17 cellular contexts compared by ENCODE assay signal in the genomic region with DNA sequence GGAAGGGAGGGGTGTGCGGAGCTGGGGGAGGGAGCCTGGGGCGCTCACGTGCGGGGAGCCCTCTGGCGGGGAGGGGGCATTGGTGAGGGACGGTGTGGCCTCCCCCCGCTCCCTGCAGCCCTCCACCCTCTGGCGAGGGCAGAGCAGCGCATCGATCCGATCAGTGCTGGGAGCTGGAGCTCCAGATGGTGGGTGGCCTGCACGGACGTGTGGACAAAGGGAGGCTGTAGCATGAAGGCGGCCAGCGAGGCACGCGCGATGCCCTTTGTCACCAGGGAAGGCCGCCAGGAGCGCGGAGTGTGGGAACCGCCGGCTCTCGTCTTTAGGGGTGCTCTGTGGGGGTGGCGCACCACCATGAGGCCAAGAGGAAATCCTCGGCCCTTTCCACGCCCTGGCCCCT. TPM values are rescaled to one million over a fixed set of nuclear protein-coding genes. Genes with fewer than 3 reads are reported as not detected.
A peak's percentile ranks its signal among the peaks of the same experiment; 100 is the strongest.
DNase-seq lines count a peak whose midpoint lies in the region; ATAC-seq and TF ChIP-seq lines count a peak whose summit lies in the region.
"Had no signal": no experiment of that assay in that cellular context is flagged by ENCODE, and none has a peak within 500 bp of the region (broad histone marks: within the 10 kb centered on the region; RNA-seq: fewer than 3 reads in every experiment).

No MANE protein-coding gene starts in this region.

- no TSS peak for BruUV-seq in PC-9 (replicated peaks; lab: Mats Ljungman, UMichigan)

- H3K9me3 Mint-ChIP-seq in H9 (peaks cover 0 to 3% of the 10 kb centered on the region in 2 experiments; a peak in 2 of 5 replicates), endodermal cell (no peaks in the 10 kb centered on the region)
- H3K9me3 Mint-ChIP-seq: CD4-positive, alpha-beta memory T cell had no signal

- H3K79me1 ChIP-seq in H9 (ENCODE audit: insufficient read depth, low read depth, low read length, poor library complexity, severe bottlenecking) (no peaks in the 10 kb centered on the region), neuronal stem cell (ENCODE audit: low read depth, low read length) (peaks cover 6% of the 10 kb centered on the region)

- H3K4me3 Mint-ChIP-seq in H9, result no peak overlapping the region
- H3K4me3 Mint-ChIP-seq in endodermal cell, result no peak overlapping the region

- H4K8ac ChIP-seq in H9 (replicated peaks; ENCODE audit: insufficient read length, low read depth, low read length) (no peak overlapping the region), neuronal stem cell (ENCODE audit: low read depth, low read length) (no peak overlapping the region)

- H3K79me2 ChIP-seq in H9 (ENCODE audit: insufficient read depth, low read length) (no peaks in the 10 kb centered on the region), PC-9 (ENCODE audit: low read depth) (no peaks in the 10 kb centered on the region)

- H3K14ac ChIP-seq in H9 (ENCODE audit: insufficient read depth, low read length) (no peak overlapping the region), neuronal stem cell (ENCODE audit: low read length) (peak overlapping the region; percentile 66)

- H3K27me3 ChIP-seq in H9 (ENCODE audit: insufficient read depth, low read length) (peaks cover 19% of the 10 kb centered on the region; the same call in 1 of the 2 replicates), PC-9 (ENCODE audit: insufficient read depth, low read depth) (peaks cover 7% of the 10 kb centered on the region), endodermal cell (ENCODE audit: control insufficient read depth, insufficient read depth, low read length, poor library complexity, severe bottlenecking) (peaks cover 75% of the 10 kb centered on the region), neuronal stem cell (ENCODE audit: control insufficient read depth in 3 of 3, insufficient read depth in 3 of 3, low read depth in 1 of 3, low read length in 3 of 3) (peaks cover 0 to 80% (median 6%) of the 10 kb centered on the region in 3 experiments)
- H3K27me3 ChIP-seq: BE2C, MG63 had no signal

- no peak overlapping the region for H4K5ac ChIP-seq in H9 (ENCODE audit: insufficient read length, low read depth, low read length)

- H3K18ac ChIP-seq in H9 (ENCODE audit: insufficient read length, low read depth, low read length) (no peak overlapping the region), neuronal stem cell (ENCODE audit: low read length) (peak overlapping the region; percentile 99)

- H3K4me1 Mint-ChIP-seq in H9, result peaks cover 10 to 22% of the 10 kb centered on the region in 2 experiments
- peaks cover 6% of the 10 kb centered on the region for H3K4me1 Mint-ChIP-seq in endodermal cell

- H2BK15ac ChIP-seq in H9 (ENCODE audit: low read depth, low read length), result no peak overlapping the region
- peak overlapping the region; percentile 94 for H2BK15ac ChIP-seq in neuronal stem cell (ENCODE audit: low read length)

- H2BK120ac ChIP-seq in H9 (ENCODE audit: low read depth, low read length, poor library complexity, severe bottlenecking) (no peak overlapping the region), neuronal stem cell (ENCODE audit: low read depth, low read length) (peak overlapping the region; percentile 84)

- H2AFZ ChIP-seq in H9 (ENCODE audit: low read length) (no peak overlapping the region), PC-9 (no peak overlapping the region), neuronal stem cell (ENCODE audit: low read length) (no peak overlapping the region)

- CTCF ChIA-PET in PC-9 (lab: Charles Lee), result interaction anchor here (0.5 kb wide), 1 partner anchor 120 kb away, joined by 14 read pairs; no protein-coding TSS in a partner anchor

- H2BK12ac ChIP-seq in H9 (ENCODE audit: insufficient read length, low read depth, low read length) (no peak overlapping the region), neuronal stem cell (ENCODE audit: low read length) (peak overlapping the region; percentile 98)

- H3K4me2 ChIP-seq in H9 (ENCODE audit: insufficient read depth, insufficient read length, low read length) (no peak overlapping the region), PC-9 (peak overlapping the region; percentile 53), neuronal stem cell (ENCODE audit: insufficient read depth, low read length, poor library complexity, severe bottlenecking) (no peak overlapping the region)
- H3K4me2 ChIP-seq: KMS-11 had no signal

- H3K4me1 ChIP-seq in H9 (ENCODE audit: insufficient read depth, low read length) (no peaks in the 10 kb centered on the region), PC-9 (replicated peaks; ENCODE audit: insufficient read depth) (peaks cover 31% of the 10 kb centered on the region), endodermal cell (ENCODE audit: control insufficient read depth, insufficient read depth, low read length) (peaks cover 3% of the 10 kb centered on the region), neuronal stem cell (ENCODE audit: control insufficient read depth in 2 of 2, insufficient read depth in 1 of 2, low read depth in 1 of 2, low read length in 2 of 2) (peaks cover 38 to 65% of the 10 kb centered on the region in 2 donors)
- H3K4me1 ChIP-seq: BE2C had no signal

- intact Hi-C loops in PC-9 (cut with micrococcal nuclease; ENCODE audit: unreplicated experiment), result loop anchor here (1.0 to 10.0 kb wide), 2 partner anchors 8 to 221 kb away; no protein-coding TSS in a partner anchor

- H3K9me3 ChIP-seq in H9 (ENCODE audit: control insufficient read depth, low read depth, low read length) (no peaks in the 10 kb centered on the region), PC-9 (ENCODE audit: insufficient read depth, low read depth) (no peaks in the 10 kb centered on the region), endodermal cell (ENCODE audit: control insufficient read depth, low read length) (no peaks in the 10 kb centered on the region), neuronal stem cell (replicated peaks in 1 of 2; ENCODE audit: control insufficient read depth in 2 of 2, insufficient read depth in 1 of 2, low read depth in 1 of 2, low read length in 2 of 2) (peaks cover 4 to 5% of the 10 kb centered on the region in 2 donors)
- H3K9me3 ChIP-seq: BE2C, MG63, SJSA1 had no signal

- H4K91ac ChIP-seq in H9 (ENCODE audit: insufficient read length, low read depth, low read length), result no peak overlapping the region
- peak overlapping the region; percentile 74 for H4K91ac ChIP-seq in neuronal stem cell (ENCODE audit: low read depth, low read length, poor library complexity)

- H3K4ac ChIP-seq in H9 (ENCODE audit: low read depth, low read length), result no peak overlapping the region
- peak overlapping the region; percentile 87 for H3K4ac ChIP-seq in neuronal stem cell (ENCODE audit: low read length)

- H3K27ac Mint-ChIP-seq in H9 (no peak overlapping the region), endodermal cell (no peak overlapping the region)
- H3K27ac Mint-ChIP-seq: CD4-positive, alpha-beta memory T cell had no signal

- H2BK20ac ChIP-seq in H9 (ENCODE audit: low read depth, low read length, poor library complexity, severe bottlenecking), result no peak overlapping the region

- H2AK5ac ChIP-seq in H9 (ENCODE audit: insufficient read length, low read length), result no peak overlapping the region
- peak overlapping the region; percentile 100 for H2AK5ac ChIP-seq in neuronal stem cell (ENCODE audit: low read depth, low read length)

- H3K23ac ChIP-seq in H9 (ENCODE audit: insufficient read length, low read depth, low read length) (no peak overlapping the region), neuronal stem cell (ENCODE audit: low read depth, low read length, poor library complexity) (peak overlapping the region; percentile 87)

- H3K23me2 ChIP-seq in H9 (ENCODE audit: insufficient read length, low read depth, low read length, poor library complexity, severe bottlenecking), result no peaks in the 10 kb centered on the region

- no peak for ATAC-seq in GM21447 (IDR thresholded peaks at IDR 0.05; ENCODE audit: unreplicated experiment)

- POLR2A ChIA-PET in PC-9 (lab: Charles Lee; ENCODE audit: unreplicated experiment), result interaction anchor here (0.6 to 0.7 kb wide), 2 partner anchors 10 to 21 kb away, joined by 4 to 6 read pairs; no protein-coding TSS in a partner anchor

- H3T11ph ChIP-seq in H9 (ENCODE audit: low read length), result no peak overlapping the region

- H3K36me3 Mint-ChIP-seq in H9 (ENCODE audit: insufficient read depth in 1 of 3, low read depth in 3 of 3) (no peaks in the 10 kb centered on the region), endodermal cell (ENCODE audit: low read depth) (no peaks in the 10 kb centered on the region)
- H3K36me3 Mint-ChIP-seq: CD4-positive, alpha-beta memory T cell had no signal

- H3K27me3 Mint-ChIP-seq in H9 (ENCODE audit: low read depth), result peaks cover 93% of the 10 kb centered on the region
- H3K27me3 Mint-ChIP-seq in endodermal cell (ENCODE audit: insufficient read depth), result peaks cover 74% of the 10 kb centered on the region

- H3K36me3 ChIP-seq in PC-9 (ENCODE audit: low read depth) (no peaks in the 10 kb centered on the region), endodermal cell (ENCODE audit: control insufficient read depth, insufficient read depth, low read length) (no peaks in the 10 kb centered on the region), neuronal stem cell (replicated peaks in 1 of 2; ENCODE audit: control insufficient read depth in 2 of 2, insufficient read depth in 2 of 2, low read length in 2 of 2) (no peaks in the 10 kb centered on the region)
- H3K36me3 ChIP-seq: BE2C, MG63, SJSA1 had no signal

- DNase-seq in H9 (no peak), PC-9 (no peak), endodermal cell (no peak), neuronal stem cell (ENCODE audit: low spot score) (no peak)
- no peak for DNase-seq in effector CD8-positive, alpha-beta T cell (lab: John Stamatoyannopoulos, UW)
- DNase-seq in stimulated activated naive CD4-positive, alpha-beta T cell treated with Interleukin-2 at 50 U/mL for 16 hours (lab: John Stamatoyannopoulos, UW), result no peak
- DNase-seq: BE2C; CD4-positive, alpha-beta memory T cell; MG63; NCI-H1092 treated with DMSO at 0.1 percent for 48 hours; NCI-H446 treated with DMSO at 0.1 percent for 48 hours; NCI-H774 had no signal

- H3K27ac ChIP-seq in H9 (ENCODE audit: insufficient read length, low read depth, low read length) (no peak overlapping the region), PC-9 (no peak overlapping the region), endodermal cell (ENCODE audit: low read depth, low read length) (no peak overlapping the region), neuronal stem cell (replicated peaks; ENCODE audit: low read length) (no peak overlapping the region)
- H3K27ac ChIP-seq: KMS-11, SJSA1 had no signal

- no peak overlapping the region for H3K9ac ChIP-seq in H9 (ENCODE audit: extremely low read depth, insufficient read length, low read length)
- H3K9ac ChIP-seq in endodermal cell (ENCODE audit: extremely low read depth, low read length, poor library complexity, severe bottlenecking), result no peak overlapping the region
- peak overlapping the region; percentile 26 for H3K9ac ChIP-seq in neuronal stem cell (ENCODE audit: low read depth, low read length, poor library complexity)
- H3K9ac ChIP-seq: KMS-11 had no signal

- H2BK5ac ChIP-seq in H9 (ENCODE audit: insufficient read length, low read length) (no peak overlapping the region), neuronal stem cell (ENCODE audit: low read length) (peak overlapping the region; percentile 100)

- no peak overlapping the region for H3K4me3 ChIP-seq in PC-9
- no peak overlapping the region for H3K4me3 ChIP-seq in endodermal cell (ENCODE audit: low read length)
- H3K4me3 ChIP-seq in neuronal stem cell (ENCODE audit: low read length in 2 of 2), result no peak overlapping the region
- H3K4me3 ChIP-seq: MG63, SJSA1 had no signal

- no peaks in the 10 kb centered on the region for H3K9me2 ChIP-seq in PC-9 (ENCODE audit: insufficient read depth)

- H3F3A ChIP-seq in PC-9 (ENCODE audit: insufficient read depth, low read depth), result no peaks in the 10 kb centered on the region; the same call in 1 of the 2 replicates

- TF ChIP-seq CTCF in H9 (conservative IDR thresholded peaks at IDR 0.05) (0 out of 3 replicates have a peak, but pooled peaks have one; percentile 19), PC-9 (conservative IDR thresholded peaks at IDR 0.05) (no peak), endodermal cell (conservative IDR thresholded peaks at IDR 0.05) (peak; percentile 11)

- H4K20me1 ChIP-seq in H9 (ENCODE audit: control insufficient read depth, insufficient read depth, insufficient read length), result peaks cover 3% of the 10 kb centered on the region
- no peaks in the 10 kb centered on the region for H4K20me1 ChIP-seq in PC-9 (ENCODE audit: insufficient read depth)

- H3K56ac ChIP-seq in H9 (ENCODE audit: insufficient read length, low read depth, low read length), result no peak overlapping the region

- WGBS in H9 (ENCODE audit: extremely low coverage, insufficient read length, low lambda C conversion rate), result no CpG with 5 or more reads among the region's 27 CpGs
- 74 to 77% methylated on average over 11 to 27 of the region's 27 CpGs for WGBS in endodermal cell (ENCODE audit: insufficient coverage in 1 of 2, insufficient read length in 1 of 2), 2 experiments
- no CpG with 5 or more reads among the region's 27 CpGs for WGBS in neuronal stem cell (ENCODE audit: extremely low coverage in 2 of 2, insufficient read length in 2 of 2, insufficient replicate concordance in 1 of 2), 2 donors

RNA-seq across cellular contexts. Expression of gene HES5, which starts 5.4 kb away (rescaled TPM):
- total RNA-seq in H9 (2021), result not detected in 2 replicates
- not detected in 2 replicates for total RNA-seq in PC-9 (2021)
- total RNA-seq in endodermal cell, result not detected
- polyA plus RNA-seq in endodermal cell (2013, experiment 1 of 2), result 59.2 TPM
- 46.1 TPM for polyA plus RNA-seq in endodermal cell (2013, experiment 2 of 2)
- 208 TPM for polyA plus RNA-seq in neuronal stem cell (2013, experiment 1 of 2)
- 209 TPM for polyA plus RNA-seq in neuronal stem cell (2013, experiment 2 of 2)
- total RNA-seq: CD4-positive, alpha-beta memory T cell; Daoy; SJSA1 had no signal
- polyA plus RNA-seq: AG04450; CD4-positive, alpha-beta memory T cell had no signal

RNA-seq across cellular contexts. Expression of gene PANK4, which starts 9.1 kb away (rescaled TPM):
- total RNA-seq in H9 (2021) (32.2 and 34.8 TPM in 2 replicates), PC-9 (2021) (20.5 and 33.4 TPM in 2 replicates), endodermal cell (10 to 100 TPM; 45.6 to 49.5 TPM)
- 34.9 TPM for polyA plus RNA-seq in endodermal cell (2013, experiment 1 of 2)
- polyA plus RNA-seq in endodermal cell (2013, experiment 2 of 2), result 35.6 TPM
- 23.5 TPM for polyA plus RNA-seq in neuronal stem cell (2013, experiment 1 of 2)
- 22.7 TPM for polyA plus RNA-seq in neuronal stem cell (2013, experiment 2 of 2)

RNA-seq across cellular contexts. Expression of gene TNFRSF14, which starts 20.7 kb away (rescaled TPM):
- total RNA-seq in H9 (2021) (0.29 and 0.57 TPM in 2 replicates), PC-9 (2021) (9.9 and 13.8 TPM in 2 replicates), endodermal cell (under 1 TPM; 0.29 to 0.46 TPM)
- polyA plus RNA-seq in endodermal cell (2013, experiment 1 of 2), result 1.1 TPM
- polyA plus RNA-seq in endodermal cell (2013, experiment 2 of 2), result 0.95 TPM
- 1.1 TPM for polyA plus RNA-seq in neuronal stem cell (2013, experiment 1 of 2)
- polyA plus RNA-seq in neuronal stem cell (2013, experiment 2 of 2), result 1.3 TPM

RNA-seq across cellular contexts. Expression of gene PRXL2B, which starts 51.1 kb away (rescaled TPM):
- total RNA-seq in H9 (2021) (40.7 and 49.6 TPM in 2 replicates), PC-9 (2021) (26.1 and 35.3 TPM in 2 replicates), endodermal cell (10 to 100 TPM; 33.4 to 34.4 TPM)
- 33.4 TPM for polyA plus RNA-seq in endodermal cell (2013, experiment 1 of 2)
- polyA plus RNA-seq in endodermal cell (2013, experiment 2 of 2), result 29.0 TPM
- 35.1 TPM for polyA plus RNA-seq in neuronal stem cell (2013, experiment 1 of 2)
- polyA plus RNA-seq in neuronal stem cell (2013, experiment 2 of 2), result 35.3 TPM

RNA-seq across cellular contexts. Expression of gene PLCH2, which starts 59.4 kb away (rescaled TPM):
- total RNA-seq in H9 (2021) (0.09 and 0.18 TPM in 2 replicates), PC-9 (2021) (0.98 and 1.5 TPM in 2 replicates), endodermal cell (under 1 TPM; 0.18 to 0.31 TPM)
- polyA plus RNA-seq in endodermal cell (2013, experiment 1 of 2), result 1.4 TPM
- 0.99 TPM for polyA plus RNA-seq in endodermal cell (2013, experiment 2 of 2)
- 4.2 TPM for polyA plus RNA-seq in neuronal stem cell (2013, experiment 1 of 2)
- 4.0 TPM for polyA plus RNA-seq in neuronal stem cell (2013, experiment 2 of 2)
- total RNA-seq: Daoy had no signal
